In the genomic region with DNA sequence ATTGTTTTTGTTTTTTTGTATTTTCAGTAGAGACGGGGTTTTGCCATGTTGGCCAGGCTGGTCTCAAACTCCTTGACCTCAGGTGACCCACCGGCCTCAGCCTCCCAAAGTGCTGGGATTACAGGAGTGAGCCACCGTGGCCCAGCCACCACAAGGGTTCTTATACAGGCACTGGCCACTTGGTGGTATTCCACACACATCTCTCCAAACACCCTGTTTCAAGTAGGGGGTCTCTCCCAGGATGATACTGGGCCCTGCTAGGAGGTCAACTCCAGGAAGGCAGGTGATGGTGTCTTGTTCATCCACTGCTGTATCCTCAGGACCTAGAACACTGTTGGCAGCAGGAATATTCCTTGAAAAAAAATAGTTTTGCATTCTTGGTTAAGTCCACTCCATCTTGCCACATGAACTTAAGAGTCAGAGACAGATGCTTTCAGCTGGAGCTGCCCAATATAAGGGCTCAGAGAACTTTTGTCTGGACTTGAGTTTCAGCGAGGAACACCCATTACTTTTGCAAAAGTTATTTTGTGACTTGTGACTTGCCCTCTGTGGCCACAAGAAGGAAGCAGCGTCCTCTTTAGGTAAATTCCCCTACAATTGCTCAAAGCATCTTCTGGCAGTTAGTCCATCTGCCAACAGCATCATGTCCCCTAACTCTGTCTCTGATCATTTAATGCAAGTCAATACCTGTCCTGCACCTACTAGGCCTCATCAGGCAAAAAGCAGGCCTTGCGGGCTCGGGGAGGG, we compare ENCODE assay signal across 1 cellular context.
TF ChIP-seq lines count a peak whose summit lies in the region.

No MANE protein-coding gene starts in this region.

TF ChIP-seq in HepG2, 621 proteins besides CTCF, POLR2A, EP300 and RAD21 (continued from another document and continues in another):
- TF ChIP-seq ARID5B (CRISPR knock-in tag; IDR thresholded peaks at IDR 0.05) (peak; percentile 6; the same call in 1 of the 2 replicates), ZNF180 (CRISPR knock-in tag; IDR thresholded peaks at IDR 0.05; ENCODE audit: borderline replicate concordance, low read depth) (0 out of 2 replicates have a peak, but pooled peaks have one; percentile 36), MEIS2 (CRISPR knock-in tag; IDR thresholded peaks at IDR 0.05) (no peak), NFATC3 (CRISPR knock-in tag; IDR thresholded peaks at IDR 0.05) (no peak), ADNP (CRISPR knock-in tag; IDR thresholded peaks at IDR 0.05) (no peak), HMG20B (CRISPR knock-in tag; conservative IDR thresholded peaks at IDR 0.05) (no peak), TBX2 (CRISPR knock-in tag; IDR thresholded peaks at IDR 0.05; ENCODE audit: borderline replicate concordance) (no peak), PPARG (CRISPR knock-in tag; conservative IDR thresholded peaks at IDR 0.05) (no peak), ZIK1 (CRISPR knock-in tag; IDR thresholded peaks at IDR 0.05; ENCODE audit: borderline replicate concordance, low read depth) (no peak), HOXA7 (CRISPR knock-in tag; IDR thresholded peaks at IDR 0.05) (no peak), ZNF720 (CRISPR knock-in tag; IDR thresholded peaks at IDR 0.05) (no peak), ZMYM3 (CRISPR knock-in tag; IDR thresholded peaks at IDR 0.05) (no peak), CCDC6 (CRISPR knock-in tag; IDR thresholded peaks at IDR 0.05) (no peak), JUN (CRISPR knock-in tag; IDR thresholded peaks at IDR 0.05) (no peak), ZNF557 (CRISPR knock-in tag; IDR thresholded peaks at IDR 0.05) (no peak), NAIF1 (CRISPR knock-in tag; IDR thresholded peaks at IDR 0.05; ENCODE audit: borderline replicate concordance) (no peak), ZNF280D (CRISPR knock-in tag; IDR thresholded peaks at IDR 0.05) (no peak), ZNF703 (CRISPR knock-in tag; IDR thresholded peaks at IDR 0.05; ENCODE audit: borderline replicate concordance) (no peak), HIVEP1 (CRISPR knock-in tag; IDR thresholded peaks at IDR 0.05) (no peak), ATF7 (IDR thresholded peaks at IDR 0.05) (no peak), ATF7 (CRISPR knock-in tag; IDR thresholded peaks at IDR 0.05) (no peak), ZNF552 (CRISPR knock-in tag; IDR thresholded peaks at IDR 0.05; ENCODE audit: borderline replicate concordance) (no peak), ZNF530 (CRISPR knock-in tag; IDR thresholded peaks at IDR 0.05; ENCODE audit: low read depth) (no peak), KDM2A (CRISPR knock-in tag; IDR thresholded peaks at IDR 0.05; ENCODE audit: borderline replicate concordance, low read depth) (no peak), ZNF136 (CRISPR knock-in tag; IDR thresholded peaks at IDR 0.05; ENCODE audit: low read depth) (no peak), CHD4 (IDR thresholded peaks at IDR 0.05; ENCODE audit: borderline replicate concordance, low read length) (no peak), ZBTB46 (CRISPR knock-in tag; IDR thresholded peaks at IDR 0.05; ENCODE audit: borderline replicate concordance) (no peak), ZNF691 (CRISPR knock-in tag; IDR thresholded peaks at IDR 0.05; ENCODE audit: borderline replicate concordance, low read depth) (0 out of 2 replicates have a peak, but pooled peaks have one; percentile 59), ZNF335 (CRISPR knock-in tag; IDR thresholded peaks at IDR 0.05) (no peak), ZSCAN29 (CRISPR knock-in tag; conservative IDR thresholded peaks at IDR 0.05) (no peak), NFKB2 (CRISPR knock-in tag; IDR thresholded peaks at IDR 0.05; ENCODE audit: borderline replicate concordance) (0 out of 2 replicates have a peak, but pooled peaks have one; percentile 32), SMAD1 (CRISPR knock-in tag; IDR thresholded peaks at IDR 0.05; ENCODE audit: borderline replicate concordance, low read depth) (no peak), ZNF354B (CRISPR knock-in tag; IDR thresholded peaks at IDR 0.05) (no peak), U2AF1 (optimal IDR thresholded peaks at IDR 0.05; ENCODE audit: low read depth, low read length) (no peak), ZMYM2 (CRISPR knock-in tag; IDR thresholded peaks at IDR 0.05) (peak; percentile 71; the same call in 1 of the 2 replicates), NCOA5 (CRISPR knock-in tag; IDR thresholded peaks at IDR 0.05) (no peak), HMGXB4 (CRISPR knock-in tag; IDR thresholded peaks at IDR 0.05; ENCODE audit: borderline replicate concordance in 1 of 2, low read depth in 1 of 2) (peak; percentile 17 to 43; a peak in 1 of 4 replicates), CEBPB (IDR thresholded peaks at IDR 0.05; ENCODE audit: borderline replicate concordance, low read depth, low read length) (no peak)
- TF ChIP-seq, protein P1, sequence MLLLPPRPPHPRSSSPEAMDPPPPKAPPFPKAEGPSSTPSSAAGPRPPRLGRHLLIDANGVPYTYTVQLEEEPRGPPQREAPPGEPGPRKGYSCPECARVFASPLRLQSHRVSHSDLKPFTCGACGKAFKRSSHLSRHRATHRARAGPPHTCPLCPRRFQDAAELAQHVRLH (CRISPR knock-in tag; IDR thresholded peaks at IDR 0.05; ENCODE audit: borderline replicate concordance, low read depth), result no peak
- TF ChIP-seq, protein P2, sequence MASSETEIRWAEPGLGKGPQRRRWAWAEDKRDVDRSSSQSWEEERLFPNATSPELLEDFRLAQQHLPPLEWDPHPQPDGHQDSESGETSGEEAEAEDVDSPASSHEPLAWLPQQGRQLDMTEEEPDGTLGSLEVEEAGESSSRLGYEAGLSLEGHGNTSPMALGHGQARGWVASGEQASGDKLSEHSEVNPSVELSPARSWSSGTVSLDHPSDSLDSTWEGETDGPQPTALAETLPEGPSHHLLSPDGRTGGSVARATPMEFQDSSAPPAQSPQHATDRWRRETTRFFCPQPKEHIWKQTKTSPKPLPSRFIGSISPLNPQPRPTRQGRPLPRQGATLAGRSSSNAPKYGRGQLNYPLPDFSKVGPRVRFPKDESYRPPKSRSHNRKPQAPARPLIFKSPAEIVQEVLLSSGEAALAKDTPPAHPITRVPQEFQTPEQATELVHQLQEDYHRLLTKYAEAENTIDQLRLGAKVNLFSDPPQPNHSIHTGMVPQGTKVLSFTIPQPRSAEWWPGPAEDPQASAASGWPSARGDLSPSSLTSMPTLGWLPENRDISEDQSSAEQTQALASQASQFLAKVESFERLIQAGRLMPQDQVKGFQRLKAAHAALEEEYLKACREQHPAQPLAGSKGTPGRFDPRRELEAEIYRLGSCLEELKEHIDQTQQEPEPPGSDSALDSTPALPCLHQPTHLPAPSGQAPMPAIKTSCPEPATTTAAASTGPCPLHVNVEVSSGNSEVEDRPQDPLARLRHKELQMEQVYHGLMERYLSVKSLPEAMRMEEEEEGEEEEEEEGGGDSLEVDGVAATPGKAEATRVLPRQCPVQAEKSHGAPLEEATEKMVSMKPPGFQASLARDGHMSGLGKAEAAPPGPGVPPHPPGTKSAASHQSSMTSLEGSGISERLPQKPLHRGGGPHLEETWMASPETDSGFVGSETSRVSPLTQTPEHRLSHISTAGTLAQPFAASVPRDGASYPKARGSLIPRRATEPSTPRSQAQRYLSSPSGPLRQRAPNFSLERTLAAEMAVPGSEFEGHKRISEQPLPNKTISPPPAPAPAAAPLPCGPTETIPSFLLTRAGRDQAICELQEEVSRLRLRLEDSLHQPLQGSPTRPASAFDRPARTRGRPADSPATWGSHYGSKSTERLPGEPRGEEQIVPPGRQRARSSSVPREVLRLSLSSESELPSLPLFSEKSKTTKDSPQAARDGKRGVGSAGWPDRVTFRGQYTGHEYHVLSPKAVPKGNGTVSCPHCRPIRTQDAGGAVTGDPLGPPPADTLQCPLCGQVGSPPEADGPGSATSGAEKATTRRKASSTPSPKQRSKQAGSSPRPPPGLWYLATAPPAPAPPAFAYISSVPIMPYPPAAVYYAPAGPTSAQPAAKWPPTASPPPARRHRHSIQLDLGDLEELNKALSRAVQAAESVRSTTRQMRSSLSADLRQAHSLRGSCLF (CRISPR knock-in tag; IDR thresholded peaks at IDR 0.05; ENCODE audit: borderline replicate concordance), result no peak
- TF ChIP-seq, protein P3, sequence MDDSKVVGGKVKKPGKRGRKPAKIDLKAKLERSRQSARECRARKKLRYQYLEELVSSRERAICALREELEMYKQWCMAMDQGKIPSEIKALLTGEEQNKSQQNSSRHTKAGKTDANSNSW (CRISPR knock-in tag; IDR thresholded peaks at IDR 0.05; ENCODE audit: borderline replicate concordance), result no peak
- TF ChIP-seq, protein P4, sequence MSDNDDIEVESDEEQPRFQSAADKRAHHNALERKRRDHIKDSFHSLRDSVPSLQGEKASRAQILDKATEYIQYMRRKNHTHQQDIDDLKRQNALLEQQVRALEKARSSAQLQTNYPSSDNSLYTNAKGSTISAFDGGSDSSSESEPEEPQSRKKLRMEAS (IDR thresholded peaks at IDR 0.05), result no peak
